In genomic region chr10:60907972-60908371, GRCh38 we compare ENCODE assay signal across 20 cellular contexts.
"Had no signal": no experiment of that assay in that cellular context is flagged by ENCODE, and none has a peak within 500 bp of the region (broad histone marks: within the 10 kb centered on the region; RNA-seq: fewer than 3 reads in every experiment).

No MANE protein-coding gene starts in this region.

- ATAC-seq: esophagus mucosa; naive thymus-derived CD4-positive, alpha-beta T cell had no signal

- H3K9me3 Mint-ChIP-seq: activated naive CD4-positive, alpha-beta T cell treated with anti-CD3 and anti-CD28 coated beads, Interleukin-2, amount 50 U/mL, for 24 hours had no signal

- H3K36me3 Mint-ChIP-seq: activated naive CD4-positive, alpha-beta T cell treated with anti-CD3 and anti-CD28 coated beads, Interleukin-2, amount 50 U/mL, for 24 hours had no signal

- H3K27me3 ChIP-seq: brain microvascular endothelial cell, hepatocyte, neutrophil, stomach, tibial artery had no signal

- H3K27ac ChIP-seq: brain microvascular endothelial cell, neutrophil, SK-N-MC, tibial artery had no signal

- DNase-seq: activated CD4-positive, alpha-beta T cell treated with anti-CD3 and anti-CD28 coated beads, Interleukin-2, amount 10 ng/mL, durations not matched to agents 7 days and 5 days; activated CD4-positive, CD25-positive, alpha-beta regulatory T cell; activated CD8-positive, alpha-beta memory T cell treated with anti-CD3 and anti-CD28 coated beads for 24 hours; activated T-cell treated with anti-CD3 and anti-CD28 coated beads for 4 hours; amniotic stem cell; brain microvascular endothelial cell; cerebellar nuclear complex; foreskin melanocyte; naive thymus-derived CD4-positive, alpha-beta T cell; posterior cingulate gyrus; stimulated activated CD4-positive, alpha-beta T cell treated with anti-CD3 and anti-CD28 coated beads, Interleukin-4, amount 100 ng/mL, for 4 hours; stomach; tibial artery had no signal

- H3K4me3 ChIP-seq: hepatocyte, lung, SK-N-MC, stomach, tibial artery had no signal

- H3K27ac Mint-ChIP-seq: activated CD4-positive, alpha-beta T cell treated with anti-CD3 and anti-CD28 coated beads, Interleukin-2, amount 10 ng/mL, durations not matched to agents 7 days and 5 days; activated naive CD4-positive, alpha-beta T cell treated with anti-CD3 and anti-CD28 coated beads, Interleukin-2, amount 50 U/mL, for 24 hours; naive thymus-derived CD4-positive, alpha-beta T cell; T-helper 1 cell treated with Interleukin-12 subunit alpha and Interleukin-12 subunit beta and Interleukin-4 antibody, amounts not matched to agents 30 μg/mL and 1 μg/mL, for 36 hours had no signal

- H3K9me3 ChIP-seq: neutrophil, tibial artery had no signal

- H3K4me3 Mint-ChIP-seq: activated CD4-positive, alpha-beta T cell treated with anti-CD3 and anti-CD28 coated beads, Interleukin-2, amount 10 ng/mL, durations not matched to agents 7 days and 5 days; activated naive CD4-positive, alpha-beta T cell treated with anti-CD3 and anti-CD28 coated beads, Interleukin-2, amount 50 U/mL, for 24 hours; naive thymus-derived CD4-positive, alpha-beta T cell; T-helper 1 cell treated with Interleukin-12 subunit alpha and Interleukin-12 subunit beta and Interleukin-4 antibody, amounts not matched to agents 30 μg/mL and 1 μg/mL, for 36 hours had no signal
